9 cellular contexts compared by ENCODE assay signal in the genomic region with DNA sequence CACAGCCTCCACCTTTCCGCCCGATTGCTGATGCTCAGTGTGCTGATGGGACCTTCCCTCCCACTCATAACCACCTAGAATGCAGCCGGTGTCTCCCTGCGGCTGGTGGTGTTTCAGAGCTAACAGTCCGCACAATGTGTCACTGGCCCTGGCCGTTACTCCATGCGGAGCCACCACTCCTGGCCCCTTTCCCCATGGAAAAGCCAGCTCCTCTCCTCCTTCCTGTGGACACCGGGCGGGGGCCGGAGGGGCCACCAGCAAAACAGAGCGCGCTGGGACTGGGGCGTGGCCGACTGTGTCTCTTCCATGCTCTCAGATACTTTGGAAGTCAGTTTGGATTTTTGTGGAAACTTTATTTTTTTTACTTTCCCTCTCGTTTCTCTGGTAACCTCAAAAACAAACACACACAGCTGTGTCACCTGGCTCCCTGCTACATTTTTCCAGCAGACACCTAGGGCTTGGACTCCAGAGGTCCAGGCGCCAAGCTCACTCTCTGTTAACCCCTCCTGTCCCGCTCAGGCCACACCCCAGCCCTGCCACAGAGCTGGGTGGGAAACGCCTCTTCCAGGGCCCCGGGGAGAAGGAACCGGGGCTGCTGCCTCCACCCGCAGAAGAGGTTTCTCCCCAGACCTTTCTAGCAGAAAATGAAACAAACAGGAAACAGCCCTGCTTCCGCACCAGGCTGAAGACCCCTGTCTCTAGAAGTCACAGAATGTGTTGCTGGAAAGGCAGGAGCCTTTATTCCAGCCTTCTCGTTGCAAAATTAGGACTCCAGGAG. TPM values are rescaled to one million over a fixed set of nuclear protein-coding genes. Genes with fewer than 3 reads are reported as not detected.
DNase-seq lines count a peak whose midpoint lies in the region; ATAC-seq and TF ChIP-seq lines count a peak whose summit lies in the region.
"Had no signal": no experiment of that assay in that cellular context is flagged by ENCODE, and none has a peak within 500 bp of the region (broad histone marks: within the 10 kb centered on the region; RNA-seq: fewer than 3 reads in every experiment).

No MANE protein-coding gene starts in this region.

- H3K36me3 ChIP-seq in fibroblast of lung (ENCODE audit: control insufficient read depth, insufficient read depth, low read length), result no peaks in the 10 kb centered on the region
- H3K36me3 ChIP-seq in A673 (ENCODE audit: insufficient read depth, low read length, poor library complexity, severe bottlenecking), result no peaks in the 10 kb centered on the region

- H3K9me3 ChIP-seq in AG04450 (ENCODE audit: control insufficient read depth, insufficient read depth, low read length) (peaks cover 26% of the 10 kb centered on the region), fibroblast of lung (ENCODE audit: control insufficient read depth, insufficient read depth, low read depth, low read length) (no peaks in the 10 kb centered on the region), A673 (ENCODE audit: low read depth, low read length, poor library complexity, severe bottlenecking) (peaks cover 5% of the 10 kb centered on the region)

- H3K27ac ChIP-seq in AG04450 (ENCODE audit: low read depth, low read length), result peak overlapping the region; percentile 94
- H3K27ac ChIP-seq in fibroblast of lung (ENCODE audit: insufficient read depth, low read length), result peak overlapping the region; percentile 97
- no peak overlapping the region for H3K27ac ChIP-seq in A673 (ENCODE audit: low read depth, low read length, poor library complexity, severe bottlenecking)

- H3K27me3 ChIP-seq in AG04450 (ENCODE audit: control insufficient read depth, insufficient read depth, low read length) (no peaks in the 10 kb centered on the region), fibroblast of lung (ENCODE audit: control insufficient read depth, insufficient read depth, low read length) (no peaks in the 10 kb centered on the region), A673 (replicated peaks; ENCODE audit: insufficient read depth, low read depth, low read length, poor library complexity) (no peaks in the 10 kb centered on the region)

- peak overlapping the region; percentile 79 for H3K9ac ChIP-seq in fibroblast of lung (ENCODE audit: insufficient read depth, low read length)

- peak overlapping the region; percentile 69 to 94 (median 80) for H3K4me3 Mint-ChIP-seq in naive thymus-derived CD8-positive, alpha-beta T cell

- BruUV-seq in A673 (replicated peaks; lab: Mats Ljungman, UMichigan), result no TSS peak

- no peak for DNase-seq in AG04450 (ENCODE audit: low read depth, low spot score)
- DNase-seq in RPMI7951 (ENCODE audit: low read depth), result peak; percentile 94
- peak; percentile 73 to 81 for DNase-seq in fibroblast of lung (ENCODE audit: low read depth in 2 of 2)
- DNase-seq in naive thymus-derived CD8-positive, alpha-beta T cell, result peak in 3 of 10 donors; percentile 28 to 46 (median 39)
- no peak for DNase-seq in middle frontal gyrus (ENCODE audit: extremely low spot score, low spot score)
- DNase-seq in A673 (ENCODE audit: low spot score), result no peak
- DNase-seq in HK-2 (ENCODE audit: unreplicated experiment), result no peak
- DNase-seq: NCI-H146 had no signal

- H2AFZ ChIP-seq in fibroblast of lung (ENCODE audit: low read length), result peak overlapping the region; percentile 10

- no peaks in the 10 kb centered on the region for H3K79me2 ChIP-seq in fibroblast of lung (ENCODE audit: control insufficient read depth, insufficient read depth, low read length)

- intact Hi-C loops in A673 (cut with micrococcal nuclease; ENCODE audit: unreplicated experiment), result no loop called here

- no peaks in the 10 kb centered on the region for H3K36me3 Mint-ChIP-seq in naive thymus-derived CD8-positive, alpha-beta T cell

- ATAC-seq in naive thymus-derived CD8-positive, alpha-beta T cell, result peak; percentile 70 to 91
- ATAC-seq in esophagus mucosa, result no peak

- H3K4me3 ChIP-seq in AG04450 (ENCODE audit: low read depth, low read length) (0 out of 2 replicates have a peak overlapping the region, but pooled peaks have one; percentile 5), fibroblast of lung (replicated peaks in 1 of 4; ENCODE audit: control extremely low read depth in 1 of 4, insufficient read depth in 1 of 4, low read depth in 3 of 4, low read length in 4 of 4) (peak overlapping the region in 2 of 4 experiments; percentile 24 to 34), A673 (ENCODE audit: low read depth, low read length, poor library complexity, severe bottlenecking) (no peak overlapping the region)

- H3K4me1 Mint-ChIP-seq in naive thymus-derived CD8-positive, alpha-beta T cell, result peaks cover 11 to 27% (median 21%) of the 10 kb centered on the region in 4 donors

- peaks cover 39% of the 10 kb centered on the region for H3K4me1 ChIP-seq in fibroblast of lung (ENCODE audit: control insufficient read depth, extremely low read depth, insufficient read depth, low read length)
- H3K4me1 ChIP-seq in A673 (ENCODE audit: insufficient read depth, low read length, poor library complexity, severe bottlenecking), result no peaks in the 10 kb centered on the region

- H3K27ac Mint-ChIP-seq in naive thymus-derived CD8-positive, alpha-beta T cell, result peak overlapping the region; percentile 82 to 99 (median 92)

- no peaks in the 10 kb centered on the region for H3K9me3 Mint-ChIP-seq in naive thymus-derived CD8-positive, alpha-beta T cell

- CTCF ChIA-PET in AG04450 (lab: Charles Lee) (interaction anchor here (1.0 kb wide), 1 partner anchor 9 kb away, joined by 3 read pairs; no protein-coding TSS in a partner anchor), A673 (lab: Charles Lee) (no interaction called here)

- H3K27me3 Mint-ChIP-seq in naive thymus-derived CD8-positive, alpha-beta T cell, result peaks cover 0 to 5% (median 0%) of the 10 kb centered on the region in 5 donors

- POLR2A ChIA-PET in AG04450 (lab: Yijun Ruan, JAX), result interaction anchor here (0.6 to 1.5 kb wide), 6 partner anchors 16 to 37 kb away, joined by 3 to 9 read pairs (median 5); no protein-coding TSS in a partner anchor
- POLR2A ChIA-PET in naive thymus-derived CD8-positive, alpha-beta T cell (lab: Charles Lee), result interaction anchor here (0.8 to 1.0 kb wide), 3 partner anchors 9 to 37 kb away, joined by 3 to 4 read pairs (median 3); partner anchors contain the start of gene COL6A2
- POLR2A ChIA-PET in A673 (lab: Charles Lee; ENCODE audit: low non-redundant PET), result no interaction called here

- H3K4me2 ChIP-seq in fibroblast of lung (ENCODE audit: extremely low read depth, insufficient read depth, low read length), result peak overlapping the region; percentile 81

- TF ChIP-seq CTCF in AG04450 (IDR thresholded peaks at IDR 0.05; ENCODE audit: low read depth, low read length), result no peak
- TF ChIP-seq CTCF in fibroblast of lung (conservative IDR thresholded peaks at IDR 0.05 in 1 of 2, IDR thresholded peaks at IDR 0.05 in 1 of 2; ENCODE audit: low read depth in 1 of 2, low read length in 2 of 2), result no peak
- no peak for TF ChIP-seq CTCF in A673 (conservative IDR thresholded peaks at IDR 0.05; ENCODE audit: low read depth, low read length)

- no peaks in the 10 kb centered on the region for H4K20me1 ChIP-seq in fibroblast of lung (ENCODE audit: control insufficient read depth, extremely low read depth, insufficient read depth, low read length)

RNA-seq across cellular contexts. Expression of gene COL6A2, which starts 32.5 kb away (rescaled TPM):
- polyA plus RNA-seq in AG04450 (2011; rRNA removed), result 454 and 676 TPM in 2 replicates
- 266 and 343 TPM in 2 replicates for polyA minus RNA-seq in AG04450 (2011; rRNA and poly(A)+ RNA removed)
- total RNA-seq in RPMI7951 (2014; rRNA removed; shearing (Covaris generic)), result 680 and 1,049 TPM in 2 replicates
- total RNA-seq in fibroblast of lung, result 782 and 928 TPM in 2 replicates
- polyA plus RNA-seq in fibroblast of lung, result 346 and 702 TPM in 2 replicates
- polyA plus RNA-seq in fibroblast of lung (2012), result 857 and 2,080 TPM in 2 replicates
- polyA minus RNA-seq in fibroblast of lung (ENCODE audit: low replicate concordance), result 367 and 1,367 TPM in 2 replicates
- 10 to 100 TPM; 91.5 to 98.8 TPM for total RNA-seq in naive thymus-derived CD8-positive, alpha-beta T cell
- 10 to 100 TPM in 1 of 3 donors, 1 to 10 TPM in 2; 3.8 to 13.4 (median 8.8) TPM for polyA plus RNA-seq in naive thymus-derived CD8-positive, alpha-beta T cell
- 20.5 TPM for total RNA-seq in esophagus mucosa
- 15.0 and 29.0 TPM in 2 replicates for total RNA-seq in A673 (2021)

Comparison
In these comparisons a context has a peak if more than half of its experiments do, and no peak if none do; other contexts are left out.
1. DNase-seq: peak in RPMI7951 (single experiment) and fibroblast of lung (2 of 2); none in AG04450 (single experiment), middle frontal gyrus (single experiment), A673 (single experiment) and HK-2 (single experiment).